Comparison of ENCODE assay signal across 24 cellular contexts in genomic region chr12:5076761-5077160, GRCh38. TPM values are rescaled to one million over a fixed set of nuclear protein-coding genes. Genes with fewer than 3 reads are reported as not detected.
DNase-seq lines count a peak whose midpoint lies in the region; ATAC-seq and TF ChIP-seq lines count a peak whose summit lies in the region.
"Had no signal": no experiment of that assay in that cellular context is flagged by ENCODE, and none has a peak within 500 bp of the region (broad histone marks: within the 10 kb centered on the region; RNA-seq: fewer than 3 reads in every experiment).

No MANE protein-coding gene starts in this region.

- peak overlapping the region in 4 of 10 donors; percentile 15 to 74 (median 61) for H3K27ac ChIP-seq in heart right ventricle
- no peak overlapping the region for H3K27ac ChIP-seq in prostate gland
- H3K27ac ChIP-seq: adrenal gland, brain microvascular endothelial cell, PC-9 had no signal

- 37 to 63% methylated on average over 4 of the region's 4 CpGs for WGBS in heart right ventricle, 2 donors
- WGBS in prostate gland = 51% methylated on average over 4 of the region's 4 CpGs

- intact Hi-C loops in heart right ventricle (cut with DNase I) = no loop called here
- intact Hi-C loops in prostate gland (cut with DNase I) = no loop called here

- H3K36me3 ChIP-seq in heart right ventricle (no peaks in the 10 kb centered on the region), prostate gland (no peaks in the 10 kb centered on the region)
- H3K36me3 ChIP-seq: adrenal gland, brain microvascular endothelial cell had no signal

- H3K4me3 ChIP-seq in heart right ventricle = no peak overlapping the region
- no peak overlapping the region for H3K4me3 ChIP-seq in prostate gland
- H3K4me3 ChIP-seq: adrenal gland, PC-9 had no signal

- DNase-seq in DMS79 (lab: John Stamatoyannopoulos, UW) (peak; percentile 47), NCI-H187 treated with DMSO at 0.1 percent for 48 hours (lab: John Stamatoyannopoulos, UW) (peak; percentile 42), heart right ventricle (peak; percentile 33), prostate gland (ENCODE audit: low spot score) (peak; percentile 44), OCI-M2 (lab: John Stamatoyannopoulos, UW; ENCODE audit: unreplicated experiment) (no peak), NCI-H345 treated with DMSO at 0.1 percent for 48 hours (lab: John Stamatoyannopoulos, UW; ENCODE audit: unreplicated experiment) (no peak)
- no peak for DNase-seq in activated CD4-positive, alpha-beta T cell treated with anti-CD3 and anti-CD28 coated beads for 4 hours
- DNase-seq: activated CD4-positive, alpha-beta T cell treated with anti-CD3 and anti-CD28 coated beads, Interleukin-2, amount 10 ng/mL, durations not matched to agents 24 days and 14 days; activated naive CD4-positive, alpha-beta T cell; activated T-cell treated with anti-CD3 and anti-CD28 coated beads, Interleukin-2, amount 50 U/mL, for 48 hours; adrenal gland; brain microvascular endothelial cell; CD8-positive, alpha-beta memory T cell; effector CD8-positive, alpha-beta T cell; NCI-H1092; NCI-H2081; NCI-H510A; PC-9; SHP77 treated with DMSO at 0.1 percent for 48 hours; stimulated activated naive CD8-positive, alpha-beta T cell treated with anti-CD3 and anti-CD28 coated beads, Interleukin-15, Interleukin-2, amounts not matched to agents 100 U/mL and 50 U/mL, for 24 hours; trophoblast cell had no signal

- ATAC-seq in heart right ventricle (peak in 6 of 8 donors; percentile 9 to 58 (median 44)), GM19395 (IDR thresholded peaks at IDR 0.05; ENCODE audit: unreplicated experiment) (no peak)
- ATAC-seq: stimulated activated naive CD8-positive, alpha-beta T cell treated with anti-CD3 and anti-CD28 coated beads, Interleukin-15, Interleukin-2, amounts not matched to agents 100 U/mL and 50 U/mL, for 24 hours had no signal

- peaks cover 4 to 29% (median 22%) of the 10 kb centered on the region in 9 donors for H3K4me1 ChIP-seq in heart right ventricle
- H3K4me1 ChIP-seq in prostate gland (replicated peaks) = no peaks in the 10 kb centered on the region
- H3K4me1 ChIP-seq: adrenal gland had no signal

- H3K9me3 ChIP-seq in heart right ventricle = no peaks in the 10 kb centered on the region
- no peaks in the 10 kb centered on the region for H3K9me3 ChIP-seq in prostate gland
- H3K9me3 ChIP-seq: adrenal gland had no signal

- H3K27me3 ChIP-seq in heart right ventricle (no peaks in the 10 kb centered on the region), prostate gland (replicated peaks; ENCODE audit: insufficient read depth) (no peaks in the 10 kb centered on the region)
- H3K27me3 ChIP-seq: adrenal gland, brain microvascular endothelial cell had no signal

- TF ChIP-seq CTCF in heart right ventricle (IDR thresholded peaks at IDR 0.05) (no peak), prostate gland (IDR thresholded peaks at IDR 0.05) (no peak)

- TF ChIP-seq POLR2A in prostate gland (IDR thresholded peaks at IDR 0.05) = no peak

RNA-seq across cellular contexts. Expression of gene KCNA5, which starts 33.1 kb away (rescaled TPM):
- total RNA-seq in heart right ventricle = 1 to 10 TPM; 1.5 to 5.8 (median 3.4) TPM
- polyA plus RNA-seq in heart right ventricle = 1 to 10 TPM; 1.4 to 2.3 TPM
- total RNA-seq in prostate gland = under 1 TPM in 1 of 2 donors, not detected in 1; 0.68 TPM
- total RNA-seq: activated CD4-positive, alpha-beta T cell treated with anti-CD3 and anti-CD28 coated beads, Interleukin-2, amount 10 ng/mL, durations not matched to agents 24 days and 14 days; activated CD8-positive, alpha-beta memory T cell treated with anti-CD3 and anti-CD28 coated beads for 36 hours; CD8-positive, alpha-beta memory T cell; fibroblast of villous mesenchyme; PC-9 had no signal
- polyA plus RNA-seq: CD8-positive, alpha-beta memory T cell had no signal

Comparison
In these comparisons a context has a peak if more than half of its experiments do, and no peak if none do; other contexts are left out.
1. DNase-seq: peak in DMS79 (single experiment), NCI-H187 treated with DMSO at 0.1 percent for 48 hours (single experiment), heart right ventricle (2 of 2) and prostate gland (single experiment); none in OCI-M2 (single experiment), activated CD4-positive, alpha-beta T cell treated with anti-CD3 and anti-CD28 coated beads for 4 hours (0 of 2) and NCI-H345 treated with DMSO at 0.1 percent for 48 hours (single experiment).